1 cellular context compared by ENCODE assay signal in genomic region chr19:49876422-49877019, GRCh38.
A peak's percentile ranks its signal among the peaks of the same experiment; 100 is the strongest.
TF ChIP-seq lines count a peak whose summit lies in the region.

No MANE protein-coding gene starts in this region.

TF ChIP-seq in HepG2, 621 proteins besides CTCF, POLR2A, EP300 and RAD21 (continued from another document and continues in another):
- TF ChIP-seq ZNF503 (CRISPR knock-in tag; IDR thresholded peaks at IDR 0.05) (peak; percentile 55; the same call in 1 of the 2 replicates), ZNF790 (CRISPR knock-in tag; IDR thresholded peaks at IDR 0.05; ENCODE audit: borderline replicate concordance) (no peak), E2F2 (CRISPR knock-in tag; IDR thresholded peaks at IDR 0.05; ENCODE audit: borderline replicate concordance) (0 out of 2 replicates have a peak, but pooled peaks have one; percentile 28), GPN1 (CRISPR knock-in tag; IDR thresholded peaks at IDR 0.05; ENCODE audit: borderline replicate concordance) (no peak; the same call in 1 of the 2 replicates), HES4 (CRISPR knock-in tag; IDR thresholded peaks at IDR 0.05; ENCODE audit: borderline replicate concordance) (no peak), FLYWCH1 (CRISPR knock-in tag; IDR thresholded peaks at IDR 0.05) (no peak), DNMT3B (CRISPR knock-in tag; conservative IDR thresholded peaks at IDR 0.05) (0 out of 2 replicates have a peak, but pooled peaks have one; percentile 23), GABPB1 (CRISPR knock-in tag; IDR thresholded peaks at IDR 0.05) (peak; percentile 96), GMEB1 (CRISPR knock-in tag; IDR thresholded peaks at IDR 0.05; ENCODE audit: borderline replicate concordance) (peak; percentile 88), TARDBP (CRISPR knock-in tag; IDR thresholded peaks at IDR 0.05) (peak; percentile 67), ETS1 (CRISPR knock-in tag; IDR thresholded peaks at IDR 0.05) (no peak), ZNF777 (CRISPR knock-in tag; IDR thresholded peaks at IDR 0.05) (0 out of 2 replicates have a peak, but pooled peaks have one; percentile 13), E2F1 (CRISPR knock-in tag; IDR thresholded peaks at IDR 0.05) (peak; percentile 55; the same call in 1 of the 2 replicates), HIC2 (CRISPR knock-in tag; IDR thresholded peaks at IDR 0.05; ENCODE audit: low read depth) (no peak), IRF2 (CRISPR knock-in tag; IDR thresholded peaks at IDR 0.05) (peak; percentile 85), ARID2 (CRISPR knock-in tag; IDR thresholded peaks at IDR 0.05; ENCODE audit: borderline replicate concordance) (peak; percentile 54; the same call in 1 of the 2 replicates), ZNF749 (CRISPR knock-in tag; IDR thresholded peaks at IDR 0.05; ENCODE audit: borderline replicate concordance) (no peak; the same call in 1 of the 2 replicates), ZNF7 (CRISPR knock-in tag; IDR thresholded peaks at IDR 0.05) (no peak), CREM (IDR thresholded peaks at IDR 0.05) (peak; percentile 91), CREM (CRISPR knock-in tag; IDR thresholded peaks at IDR 0.05) (no peak), ZNF782 (CRISPR knock-in tag; IDR thresholded peaks at IDR 0.05; ENCODE audit: borderline replicate concordance) (peak; percentile 9; the same call in 1 of the 2 replicates), ZNF142 (CRISPR knock-in tag; IDR thresholded peaks at IDR 0.05) (0 out of 2 replicates have a peak, but pooled peaks have one; percentile 34), GABPA (IDR thresholded peaks at IDR 0.05; ENCODE audit: low read depth, low read length) (peak; percentile 77), GABPA (CRISPR knock-in tag; IDR thresholded peaks at IDR 0.05; ENCODE audit: low read depth) (peak; percentile 85), PRDM10 (CRISPR knock-in tag; IDR thresholded peaks at IDR 0.05; ENCODE audit: low read depth) (peak; percentile 97), ATM (IDR thresholded peaks at IDR 0.05; ENCODE audit: borderline replicate concordance) (no peak), ZNF569 (CRISPR knock-in tag; IDR thresholded peaks at IDR 0.05; ENCODE audit: borderline replicate concordance) (no peak), NONO (IDR thresholded peaks at IDR 0.05) (no peak), NONO (CRISPR knock-in tag; conservative IDR thresholded peaks at IDR 0.05) (peak; percentile 66), KLF12 (CRISPR knock-in tag; IDR thresholded peaks at IDR 0.05; ENCODE audit: borderline replicate concordance) (peak; percentile 8; the same call in 1 of the 2 replicates), SMAD3 (CRISPR knock-in tag; IDR thresholded peaks at IDR 0.05) (0 out of 2 replicates have a peak, but pooled peaks have one; percentile 30), ZNF629 (CRISPR knock-in tag; conservative IDR thresholded peaks at IDR 0.05) (0 out of 2 replicates have a peak, but pooled peaks have one; percentile 12), ZNF432 (CRISPR knock-in tag; IDR thresholded peaks at IDR 0.05; ENCODE audit: borderline replicate concordance) (no peak), TCF12 (IDR thresholded peaks at IDR 0.05) (no peak), TCF12 (CRISPR knock-in tag; IDR thresholded peaks at IDR 0.05) (no peak), KLF15 (CRISPR knock-in tag; IDR thresholded peaks at IDR 0.05; ENCODE audit: borderline replicate concordance) (no peak), TAF1 (CRISPR knock-in tag; IDR thresholded peaks at IDR 0.05) (peak; percentile 66), NFE2L2 (IDR thresholded peaks at IDR 0.05; ENCODE audit: low read length) (no peak), JDP2 (CRISPR knock-in tag; IDR thresholded peaks at IDR 0.05; ENCODE audit: borderline replicate concordance) (no peak), NR2C2 (CRISPR knock-in tag; IDR thresholded peaks at IDR 0.05; ENCODE audit: borderline replicate concordance) (peak; percentile 82; the same call in 1 of the 2 replicates), ZNF713 (CRISPR knock-in tag; IDR thresholded peaks at IDR 0.05) (no peak), ZFP62 (CRISPR knock-in tag; IDR thresholded peaks at IDR 0.05) (no peak), ZNF232 (CRISPR knock-in tag; IDR thresholded peaks at IDR 0.05; ENCODE audit: borderline replicate concordance) (peak; percentile 62; the same call in 1 of the 2 replicates), ZFP37 (CRISPR knock-in tag; IDR thresholded peaks at IDR 0.05; ENCODE audit: borderline replicate concordance) (no peak), EEA1 (CRISPR knock-in tag; IDR thresholded peaks at IDR 0.05; ENCODE audit: borderline replicate concordance) (0 out of 2 replicates have a peak, but pooled peaks have one; percentile 36), BCL6 (CRISPR knock-in tag; IDR thresholded peaks at IDR 0.05) (0 out of 2 replicates have a peak, but pooled peaks have one; percentile 7)
